9 cellular contexts compared by ENCODE assay signal in genomic region chr3:25427155-25428002, GRCh38. TPM values are rescaled to one million over a fixed set of nuclear protein-coding genes. Genes with fewer than 3 reads are reported as not detected.
A peak's percentile ranks its signal among the peaks of the same experiment; 100 is the strongest.
DNase-seq lines count a peak whose midpoint lies in the region; ATAC-seq and TF ChIP-seq lines count a peak whose summit lies in the region.
"Had no signal": no experiment of that assay in that cellular context is flagged by ENCODE, and none has a peak within 500 bp of the region (broad histone marks: within the 10 kb centered on the region; RNA-seq: fewer than 3 reads in every experiment).

No MANE protein-coding gene starts in this region.

- no peak for ATAC-seq in activated CD8-positive, alpha-beta memory T cell treated with anti-CD3 and anti-CD28 coated beads, Interleukin-2, amount 10 ng/mL, durations not matched to agents 7 days and 5 days
- no peak for ATAC-seq in HG03432 (IDR thresholded peaks at IDR 0.05; ENCODE audit: unreplicated experiment)

- DNase-seq in ACHN (peak; percentile 8), RKO (ENCODE audit: low spot score) (peak; percentile 8), fibroblast of peridontal ligament (ENCODE audit: extremely low read depth) (peak; percentile 59), NCI-H1092 (lab: John Stamatoyannopoulos, UW) (no peak), NCI-H82 treated with DMSO at 0.1 percent for 48 hours (lab: John Stamatoyannopoulos, UW; ENCODE audit: unreplicated experiment) (no peak)
- DNase-seq in activated CD8-positive, alpha-beta memory T cell treated with anti-CD3 and anti-CD28 coated beads, Interleukin-2, amount 10 ng/mL, durations not matched to agents 7 days and 5 days = no peak

- H3K9me3 ChIP-seq in neural cell (ENCODE audit: low read length) = no peaks in the 10 kb centered on the region

- peak overlapping the region; percentile 66 for H3K4me3 ChIP-seq in neural cell (ENCODE audit: low read length)

- peak overlapping the region; percentile 65 for H3K9ac ChIP-seq in neural cell (ENCODE audit: low read length)

- H3K4me2 ChIP-seq in neural cell (ENCODE audit: low read length) = peak overlapping the region; percentile 36

- TF ChIP-seq CTCF in neural cell (IDR thresholded peaks at IDR 0.05; ENCODE audit: poor library complexity, severe bottlenecking) = no peak

- H3K4me3 Mint-ChIP-seq in activated CD8-positive, alpha-beta memory T cell treated with anti-CD3 and anti-CD28 coated beads, Interleukin-2, amount 10 ng/mL, durations not matched to agents 7 days and 5 days = no peak overlapping the region
- H3K4me3 Mint-ChIP-seq: stimulated activated naive CD8-positive, alpha-beta T cell treated with anti-CD3 and anti-CD28 coated beads, Interleukin-15, Interleukin-2, amounts not matched to agents 100 ng/mL and 50 ng/mL, for 24 hours had no signal

- H3K9me2 ChIP-seq in neural cell (ENCODE audit: insufficient read depth, low read length) = no peaks in the 10 kb centered on the region

- no peaks in the 10 kb centered on the region for H4K20me1 ChIP-seq in neural cell (ENCODE audit: insufficient read depth)

- in situ Hi-C loops in ACHN (cut with HindIII; ENCODE audit: low pct_ligation_motif_present, low pct_unique_long_range_greater_than_20kb, low sequenced_read_pairs) = no loop called here

- no peaks in the 10 kb centered on the region for H3K79me2 ChIP-seq in neural cell (replicated peaks; ENCODE audit: insufficient read depth, low read length)

- H3K36me3 Mint-ChIP-seq in activated CD8-positive, alpha-beta memory T cell treated with anti-CD3 and anti-CD28 coated beads, Interleukin-2, amount 10 ng/mL, durations not matched to agents 7 days and 5 days = no peaks in the 10 kb centered on the region

- no peaks in the 10 kb centered on the region for H3K27me3 ChIP-seq in neural cell (ENCODE audit: insufficient read depth, low read depth, low read length)

- H3K9me3 Mint-ChIP-seq in activated CD8-positive, alpha-beta memory T cell treated with anti-CD3 and anti-CD28 coated beads, Interleukin-2, amount 10 ng/mL, durations not matched to agents 7 days and 5 days (ENCODE audit: low read depth) = no peaks in the 10 kb centered on the region
- H3K9me3 Mint-ChIP-seq: stimulated activated naive CD8-positive, alpha-beta T cell treated with anti-CD3 and anti-CD28 coated beads, Interleukin-15, Interleukin-2, amounts not matched to agents 100 ng/mL and 50 ng/mL, for 24 hours had no signal

- CTCF ChIA-PET in activated CD8-positive, alpha-beta memory T cell treated with anti-CD3 and anti-CD28 coated beads, Interleukin-2, amount 10 ng/mL, durations not matched to agents 7 days and 5 days (lab: Charles Lee) = no interaction called here

- H3K36me3 ChIP-seq in neural cell (ENCODE audit: insufficient read depth, low read length) = no peaks in the 10 kb centered on the region

- no peak for TF ChIP-seq RAD21 in neural cell (conservative IDR thresholded peaks at IDR 0.05)

- H3F3A ChIP-seq in neural cell (ENCODE audit: insufficient read depth, low read length, poor library complexity, severe bottlenecking) = no peaks in the 10 kb centered on the region

- TF ChIP-seq EP300 in neural cell (conservative IDR thresholded peaks at IDR 0.05; ENCODE audit: poor library complexity, severe bottlenecking) = no peak

- H3K27ac ChIP-seq in neural cell (ENCODE audit: low read length) = peak overlapping the region; percentile 75

- peaks cover 58% of the 10 kb centered on the region for H3K27me3 Mint-ChIP-seq in activated CD8-positive, alpha-beta memory T cell treated with anti-CD3 and anti-CD28 coated beads, Interleukin-2, amount 10 ng/mL, durations not matched to agents 7 days and 5 days

- H3K27ac Mint-ChIP-seq in activated CD8-positive, alpha-beta memory T cell treated with anti-CD3 and anti-CD28 coated beads, Interleukin-2, amount 10 ng/mL, durations not matched to agents 7 days and 5 days = no peak overlapping the region
- H3K27ac Mint-ChIP-seq: stimulated activated naive CD8-positive, alpha-beta T cell treated with anti-CD3 and anti-CD28 coated beads, Interleukin-15, Interleukin-2, amounts not matched to agents 100 ng/mL and 50 ng/mL, for 24 hours had no signal

- H2AFZ ChIP-seq in neural cell (ENCODE audit: low read depth, low read length) = peak overlapping the region; percentile 3

- peaks cover 3% of the 10 kb centered on the region for H3K4me1 Mint-ChIP-seq in activated CD8-positive, alpha-beta memory T cell treated with anti-CD3 and anti-CD28 coated beads, Interleukin-2, amount 10 ng/mL, durations not matched to agents 7 days and 5 days

TF ChIP-seq in neural cell, 6 proteins besides CTCF, POLR2A, EP300 and RAD21:
- TF ChIP-seq REST (IDR thresholded peaks at IDR 0.05; ENCODE audit: borderline replicate concordance) = no peak
- TF ChIP-seq SMC3 (conservative IDR thresholded peaks at IDR 0.05; ENCODE audit: poor library complexity) = no peak
- TF ChIP-seq MXI1 (conservative IDR thresholded peaks at IDR 0.05; ENCODE audit: poor library complexity, severe bottlenecking) = no peak
- TF ChIP-seq EZH2 (IDR thresholded peaks at IDR 0.05; ENCODE audit: borderline replicate concordance, insufficient read depth, low read length, poor library complexity, severe bottlenecking) = no peak
- TF ChIP-seq TAF1 (IDR thresholded peaks at IDR 0.05; ENCODE audit: low read depth) = no peak
- TF ChIP-seq POLR2AphosphoS5 (IDR thresholded peaks at IDR 0.05) = no peak

RNA-seq across cellular contexts. Expression of gene RARB, which starts 0.7 kb away (rescaled TPM):
- polyA plus RNA-seq in neural cell = 10.3 and 13.2 TPM in 2 replicates
- 20.5 and 26.3 TPM in 2 replicates for polyA minus RNA-seq in neural cell
- not detected for total RNA-seq in activated CD8-positive, alpha-beta memory T cell treated with anti-CD3 and anti-CD28 coated beads, Interleukin-2, amount 10 ng/mL, durations not matched to agents 7 days and 5 days

Comparison
In these comparisons a context has a peak if more than half of its experiments do, and no peak if none do; other contexts are left out.
1. DNase-seq: peak in ACHN (single experiment), RKO (single experiment) and fibroblast of peridontal ligament (single experiment); none in NCI-H1092 (single experiment), activated CD8-positive, alpha-beta memory T cell treated with anti-CD3 and anti-CD28 coated beads, Interleukin-2, amount 10 ng/mL, durations not matched to agents 7 days and 5 days (single experiment) and NCI-H82 treated with DMSO at 0.1 percent for 48 hours (single experiment).